ENCODE assay signal across 8 cellular contexts in genomic region chr13:76886292-76887061, GRCh38. TPM values are rescaled to one million over a fixed set of nuclear protein-coding genes. Genes with fewer than 3 reads are reported as not detected.
DNase-seq lines count a peak whose midpoint lies in the region; ATAC-seq and TF ChIP-seq lines count a peak whose summit lies in the region.

TSS of gene KCTD12 (minus strand) at chr13:76886405. CDS start at chr13:76886148, 257 bp downstream.

- no peaks in the 10 kb centered on the region for H3K4me1 ChIP-seq in BE2C

- DNase-seq in BE2C (peak; percentile 87), NOMO-1 treated with DMSO at 0.1 percent for 48 hours (lab: John Stamatoyannopoulos, UW; ENCODE audit: unreplicated experiment) (peak; percentile 61), activated T-cell treated with anti-CD3 and anti-CD28 coated beads for 4 hours (peak; percentile 80), epithelial cell of prostate (ENCODE audit: low read depth, low spot score) (no peak), mucosa of gallbladder (ENCODE audit: low spot score) (peak; percentile 82)
- DNase-seq in stimulated activated CD8-positive, alpha-beta memory T cell treated with anti-CD3 and anti-CD28 coated beads, Interleukin-4, amount 100 ng/mL, for 1 hour (ENCODE audit: low read depth in 2 of 2, low spot score in 1 of 2): peak; percentile 38 to 55

- ATAC-seq in GM19035 (IDR thresholded peaks at IDR 0.05; ENCODE audit: unreplicated experiment): peak; percentile 74
- ATAC-seq in HG03280 (IDR thresholded peaks at IDR 0.05; ENCODE audit: unreplicated experiment): peak; percentile 62

- H3K36me3 ChIP-seq in BE2C: no peaks in the 10 kb centered on the region

- peak within 1 kb of the TSS; percentile 63 for H3K27ac ChIP-seq in epithelial cell of prostate

- no peak; the same call in 1 of the 2 replicates for TF ChIP-seq CTCF in BE2C (IDR thresholded peaks at IDR 0.05; ENCODE audit: low read depth, low read length)

- peaks cover 22% of the 10 kb centered on the region for H3K27me3 ChIP-seq in BE2C

- peak within 1 kb of the TSS; percentile 65 for H3K4me3 ChIP-seq in BE2C (ENCODE audit: low read depth, low read length)

- H3K9me3 ChIP-seq in BE2C: no peaks in the 10 kb centered on the region; the same call in 1 of the 2 replicates

RNA-seq across cellular contexts. Expression of gene KCTD12, which starts in this region (rescaled TPM):
- polyA plus RNA-seq in BE2C (2012; ENCODE audit: insufficient read depth, insufficient read length, low read depth): 6.0 TPM
- total RNA-seq in mucosa of gallbladder: 77.3 TPM
